Comparison of ENCODE assay signal across 8 cellular contexts in genomic region chr7:102390697-102391484, GRCh38. TPM values are rescaled to one million over a fixed set of nuclear protein-coding genes. Genes with fewer than 3 reads are reported as not detected.
DNase-seq lines count a peak whose midpoint lies in the region; ATAC-seq and TF ChIP-seq lines count a peak whose summit lies in the region.

No MANE protein-coding gene starts in this region.

- H3K36me3 ChIP-seq in Karpas-422 (ENCODE audit: insufficient read depth, low read length) (peaks cover 28% of the 10 kb centered on the region), testis (ENCODE audit: low read depth, missing control alignments) (no peaks in the 10 kb centered on the region)

- no peak overlapping the region for H3K4me2 ChIP-seq in Karpas-422 (ENCODE audit: low read depth, low read length, poor library complexity, severe bottlenecking)

- H3K27ac ChIP-seq in Karpas-422 (ENCODE audit: low read length): 0 out of 2 replicates have a peak overlapping the region, but pooled peaks have one; percentile 42
- no peak overlapping the region for H3K27ac ChIP-seq in foreskin keratinocyte
- no peak overlapping the region for H3K27ac ChIP-seq in testis

- no peaks in the 10 kb centered on the region for H3K79me2 ChIP-seq in Karpas-422 (ENCODE audit: low read length)

- no peaks in the 10 kb centered on the region for H3K27me3 ChIP-seq in Karpas-422 (ENCODE audit: low read length)
- no peaks in the 10 kb centered on the region for H3K27me3 ChIP-seq in foreskin keratinocyte
- no peaks in the 10 kb centered on the region for H3K27me3 ChIP-seq in testis

- ATAC-seq in foreskin keratinocyte: peak; percentile 82
- ATAC-seq in omental fat pad (ENCODE audit: low FRiP score): peak; percentile 75

- intact Hi-C loops in testis (cut with DNase I; ENCODE audit: low total_unique reads): loop anchor here (5.0 kb wide), 1 partner anchor 109 kb away; no protein-coding TSS in a partner anchor

- no peak for TF ChIP-seq POLR2A in testis (IDR thresholded peaks at IDR 0.05)

- no peak overlapping the region for H2AFZ ChIP-seq in Karpas-422 (ENCODE audit: low read length)

- TF ChIP-seq CTCF in foreskin keratinocyte (conservative IDR thresholded peaks at IDR 0.05): peak; percentile 89
- TF ChIP-seq CTCF in omental fat pad (IDR thresholded peaks at IDR 0.05): peak in 2 of 3 donors; percentile 57 to 61
- peak; percentile 78 to 87 (median 82) for TF ChIP-seq CTCF in testis (IDR thresholded peaks at IDR 0.05)

- WGBS in testis, 2 donors: 79 to 80% methylated on average over 9 to 12 of the region's 12 CpGs

- no peaks in the 10 kb centered on the region for H3K9me3 ChIP-seq in Karpas-422 (ENCODE audit: low read length)
- no peaks in the 10 kb centered on the region for H3K9me3 ChIP-seq in testis

- DNase-seq in EH (ENCODE audit: low read depth): peak; percentile 76
- peak; percentile 82 for DNase-seq in Karpas-422
- peak; percentile 81 for DNase-seq in RPMI8226
- DNase-seq in activated T-helper 9 cell treated with anti-CD3 and anti-CD28 coated beads, Interleukin-2, amount 50 U/mL, for 16 hours (ENCODE audit: low read depth): peak; percentile 54
- DNase-seq in foreskin keratinocyte: peak in 1 of 2 donors; percentile 30
- peak; percentile 85 for DNase-seq in omental fat pad (ENCODE audit: low spot score)
- peak; percentile 81 for DNase-seq in testis
- DNase-seq in GM19240 (ENCODE audit: insufficient read length, low spot score): no peak

- no peaks in the 10 kb centered on the region for H3K9me2 ChIP-seq in Karpas-422 (replicated peaks; ENCODE audit: insufficient read depth, low read length)

- no peak overlapping the region for H3K9ac ChIP-seq in Karpas-422 (ENCODE audit: low read length)

- no peaks in the 10 kb centered on the region for H4K20me1 ChIP-seq in Karpas-422 (ENCODE audit: insufficient read depth, low read depth, low read length)

- H3K4me3 ChIP-seq in Karpas-422 (ENCODE audit: low read length): no peak overlapping the region
- H3K4me3 ChIP-seq in testis: no peak overlapping the region

- H3K4me1 ChIP-seq in Karpas-422 (ENCODE audit: low read length): peaks cover 18% of the 10 kb centered on the region
- no peaks in the 10 kb centered on the region for H3K4me1 ChIP-seq in foreskin keratinocyte
- no peaks in the 10 kb centered on the region for H3K4me1 ChIP-seq in testis

RNA-seq across cellular contexts. Expression of gene PRKRIP1, which starts 5.3 kb away (rescaled TPM):
- 42.7 and 75.4 TPM in 2 replicates for total RNA-seq in Karpas-422 (2014; rRNA removed; shearing (Covaris generic); ENCODE audit: low replicate concordance)
- 14.2 and 14.5 TPM in 2 replicates for total RNA-seq in foreskin keratinocyte
- polyA plus RNA-seq in foreskin keratinocyte: 18.5 and 18.8 TPM in 2 replicates
- 10 to 100 TPM; 15.6 to 29.9 (median 20.2) TPM for total RNA-seq in omental fat pad
- total RNA-seq in testis: 10 to 100 TPM; 52.5 to 71.1 TPM
- polyA plus RNA-seq in testis (ENCODE audit: insufficient read depth, low read depth, low replicate concordance): 50.8 TPM

RNA-seq across cellular contexts. Expression of gene SPDYE6, which starts 34.6 kb away (rescaled TPM):
- not detected in 2 replicates for total RNA-seq in Karpas-422 (2014; rRNA removed; shearing (Covaris generic); ENCODE audit: low replicate concordance)
- not detected in 2 replicates for total RNA-seq in foreskin keratinocyte
- polyA plus RNA-seq in foreskin keratinocyte: not detected in 2 replicates
- total RNA-seq in omental fat pad: not detected
- total RNA-seq in testis: 1 to 10 TPM; 2.3 to 5.2 TPM
- polyA plus RNA-seq in testis (ENCODE audit: insufficient read depth, low read depth, low replicate concordance): 6.7 TPM

RNA-seq across cellular contexts. Expression of gene ORAI2, which starts 42.5 kb away (rescaled TPM):
- total RNA-seq in Karpas-422 (2014; rRNA removed; shearing (Covaris generic); ENCODE audit: low replicate concordance): 2.8 and 7.8 TPM in 2 replicates
- total RNA-seq in foreskin keratinocyte (5.6 and 7.5 TPM in 2 replicates), omental fat pad (10 to 100 TPM; 11.4 to 31.6 (median 26.6) TPM), testis (10 to 100 TPM in 1 of 2 donors, 1 to 10 TPM in 1; 9.7 to 10.3 TPM)
- polyA plus RNA-seq in foreskin keratinocyte (3.1 and 3.8 TPM in 2 replicates), testis (ENCODE audit: insufficient read depth, low read depth, low replicate concordance) (9.9 TPM)
